2 cellular contexts compared by ENCODE assay signal in genomic region chr19:42697884-42698283, GRCh38.
TF ChIP-seq lines count a peak whose summit lies in the region.

No MANE protein-coding gene starts in this region.

TF ChIP-seq in GM23338, 12 proteins besides CTCF, POLR2A, EP300 and RAD21:
- TF ChIP-seq ZNF462 (CRISPR knock-in tag; IDR thresholded peaks at IDR 0.05) (no peak), REST (IDR thresholded peaks at IDR 0.05; ENCODE audit: unreplicated experiment) (no peak), ETS1 (IDR thresholded peaks at IDR 0.05) (no peak), EZH2 (IDR thresholded peaks at IDR 0.05; ENCODE audit: low read depth, unreplicated experiment) (no peak), ZNF114 (CRISPR knock-in tag; IDR thresholded peaks at IDR 0.05) (no peak), JUNB (IDR thresholded peaks at IDR 0.05; ENCODE audit: unreplicated experiment) (no peak), NANOG (IDR thresholded peaks at IDR 0.05; ENCODE audit: borderline replicate concordance) (no peak), EZH2phosphoT487 (IDR thresholded peaks at IDR 0.05; ENCODE audit: unreplicated experiment) (no peak), ZNF331 (CRISPR knock-in tag; IDR thresholded peaks at IDR 0.05; ENCODE audit: low read depth) (no peak), POLR2AphosphoS5 (IDR thresholded peaks at IDR 0.05; ENCODE audit: low read depth) (no peak)

TF ChIP-seq in SK-N-SH, 30 proteins besides CTCF, POLR2A, EP300 and RAD21 (continued from another document):
- TF ChIP-seq USF2 (IDR thresholded peaks at IDR 0.05; ENCODE audit: borderline replicate concordance, low read depth, low read length), result no peak
- no peak for TF ChIP-seq CHD2 (IDR thresholded peaks at IDR 0.05; ENCODE audit: low read length, partially characterized antibody)
- no peak for TF ChIP-seq TAF1 (IDR thresholded peaks at IDR 0.05; ENCODE audit: borderline replicate concordance, low read depth, low read length)
- TF ChIP-seq RFX5 (IDR thresholded peaks at IDR 0.05; ENCODE audit: low read length), result no peak
- no peak for TF ChIP-seq FOXJ3 (CRISPR knock-in tag; IDR thresholded peaks at IDR 0.05)
- TF ChIP-seq GATA2 (CRISPR knock-in tag; IDR thresholded peaks at IDR 0.05), result no peak
